Comparison of ENCODE assay signal across 10 cellular contexts in the genomic region with DNA sequence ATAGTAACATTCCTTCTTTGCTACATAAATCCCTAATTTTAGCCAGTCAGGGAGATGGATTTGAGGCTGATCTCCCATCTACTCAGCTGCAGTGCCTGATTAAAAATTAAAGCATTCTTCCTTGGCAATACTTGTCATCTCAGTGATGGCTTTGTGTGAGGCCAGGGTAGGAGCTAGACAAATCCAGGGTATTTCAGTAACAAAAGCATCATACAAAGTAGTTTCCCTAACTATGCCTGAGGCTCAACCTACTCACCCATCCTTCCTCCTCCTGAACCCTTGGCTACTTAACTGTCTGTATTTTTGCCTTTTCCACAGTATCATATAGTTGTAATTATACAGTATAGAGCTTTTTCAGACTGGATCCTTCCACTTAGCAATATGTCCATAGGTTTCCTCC. TPM values are rescaled to one million over a fixed set of nuclear protein-coding genes. Genes with fewer than 3 reads are reported as not detected.
"Had no signal": no experiment of that assay in that cellular context is flagged by ENCODE, and none has a peak within 500 bp of the region (broad histone marks: within the 10 kb centered on the region; RNA-seq: fewer than 3 reads in every experiment).

No MANE protein-coding gene starts in this region.

- H3K36me3 ChIP-seq: HAP-1 had no signal

- H3K9me3 Mint-ChIP-seq: GM23338, HFFc6 had no signal

- ATAC-seq: GM23338, HCT116 had no signal

- H3K4me3 ChIP-seq: GM23248, GM23338, HAP-1 had no signal

- H3K4me3 Mint-ChIP-seq: GM23338, H9, HFFc6 had no signal

- DNase-seq: GM23248, GOT3, H7, H9, HCEC 1CT, HFFc6 had no signal

- H3K9me3 ChIP-seq: HAP-1 had no signal

- H3K4me1 ChIP-seq: HAP-1 had no signal

- H3K27ac ChIP-seq: GM23248 had no signal

- H3K4me1 Mint-ChIP-seq: GM23338 had no signal

- H3K27ac Mint-ChIP-seq: GM23338, H9, HFFc6 had no signal

RNA-seq across cellular contexts. Expression of a gene that starts 37.7 kb away (rescaled TPM):
- total RNA-seq: GM23248, GM23338, H4, HFFc6 had no signal
- polyA plus RNA-seq: GM23338 had no signal

RNA-seq across cellular contexts. Expression of a gene that starts 52.7 kb away (rescaled TPM):
- total RNA-seq: GM23248, H7, HFFc6 had no signal
